In the genomic region with DNA sequence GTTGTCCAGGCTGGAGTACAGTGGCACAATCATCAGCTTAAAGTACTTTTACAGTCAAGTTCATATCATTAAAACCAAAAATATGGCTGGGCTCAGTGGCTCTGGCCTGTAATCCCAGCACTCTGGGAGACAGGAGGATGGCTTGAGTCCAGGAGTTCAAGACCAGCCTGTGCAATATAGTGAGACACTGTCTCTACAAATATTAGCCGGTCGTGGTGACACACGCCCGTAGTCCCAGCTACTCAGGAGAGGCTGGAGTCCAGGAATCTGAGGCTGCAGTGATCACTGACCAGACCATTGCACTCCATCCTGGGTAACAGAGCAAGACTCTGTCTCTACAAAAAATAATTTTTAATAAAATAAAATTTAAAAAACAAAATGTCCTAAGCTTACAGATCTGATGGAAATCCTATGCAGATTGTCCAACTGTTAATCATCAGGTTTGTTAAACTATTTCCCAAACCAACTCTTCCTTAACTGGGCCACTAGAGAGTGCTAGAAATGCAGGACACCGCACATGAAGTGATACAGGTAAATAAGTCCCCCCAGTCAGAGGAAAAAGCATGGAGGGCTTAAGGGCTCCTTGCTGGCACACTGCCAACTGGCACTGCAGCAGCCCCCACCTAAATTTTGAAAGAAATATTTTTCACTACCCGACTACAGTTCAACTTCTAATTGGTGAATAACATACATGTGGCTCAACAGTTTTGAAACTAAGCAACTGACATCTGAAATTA, we compare ENCODE assay signal across 8 cellular contexts. TPM values are rescaled to one million over a fixed set of nuclear protein-coding genes. Genes with fewer than 3 reads are reported as not detected.
DNase-seq lines count a peak whose midpoint lies in the region; ATAC-seq, FAIRE-seq and TF ChIP-seq lines count a peak whose summit lies in the region.

No MANE protein-coding gene starts in this region.

- in situ Hi-C loops in KBM-7 (cut with MboI; ENCODE audit: low pct_unique_long_range_greater_than_20kb, low sequenced_read_pairs), result no loop called here

- H3K9me3 ChIP-seq in SU-DHL-6 (ENCODE audit: insufficient read depth, low read length), result no peaks in the 10 kb centered on the region
- H3K9me3 ChIP-seq in mononuclear cell (ENCODE audit: low read depth, low read length), result no peaks in the 10 kb centered on the region

- H3K27me3 ChIP-seq in SU-DHL-6 (ENCODE audit: low read length) (no peaks in the 10 kb centered on the region), mononuclear cell (ENCODE audit: insufficient read depth, low read length) (no peaks in the 10 kb centered on the region)

- no peak for ATAC-seq in HG02571 (IDR thresholded peaks at IDR 0.05; ENCODE audit: unreplicated experiment)

- H3K36me3 ChIP-seq in SU-DHL-6 (ENCODE audit: low read length), result peaks cover 14% of the 10 kb centered on the region; the same call in 1 of the 2 replicates

- H3F3A ChIP-seq in SU-DHL-6 (ENCODE audit: insufficient read depth), result peaks cover 37% of the 10 kb centered on the region

- no peaks in the 10 kb centered on the region for H3K9me2 ChIP-seq in SU-DHL-6 (replicated peaks; ENCODE audit: insufficient read depth, low read length)

- H3K27ac ChIP-seq in SU-DHL-6 (ENCODE audit: low read depth, low read length), result peak overlapping the region; percentile 97

- peaks cover 77% of the 10 kb centered on the region for H3K79me2 ChIP-seq in SU-DHL-6 (ENCODE audit: insufficient read depth, low read length)

- TF ChIP-seq CTCF in D721Med (IDR thresholded peaks at IDR 0.05; ENCODE audit: insufficient read depth, missing control alignments) (peak; percentile 41), SU-DHL-6 (IDR thresholded peaks at IDR 0.05; ENCODE audit: insufficient read depth, low read length, poor library complexity, severe bottlenecking) (peak; percentile 48), type B pancreatic cell (conservative IDR thresholded peaks at IDR 0.05) (peak; percentile 56)

- H3K9ac ChIP-seq in SU-DHL-6 (ENCODE audit: low read length), result peak overlapping the region; percentile 100

- peaks cover 65% of the 10 kb centered on the region for H3K4me1 ChIP-seq in mononuclear cell (ENCODE audit: insufficient read depth, low read length)

- H3K27me3 Mint-ChIP-seq in type B pancreatic cell, result no peaks in the 10 kb centered on the region

- peak overlapping the region; percentile 99 for H3K4me2 ChIP-seq in SU-DHL-6 (ENCODE audit: low read depth, low read length, poor library complexity, severe bottlenecking)

- DNase-seq in D721Med (ENCODE audit: insufficient read length, low spot score) (no peak), KBM-7 (peak; percentile 59), cerebellar cortex (ENCODE audit: low spot score) (peak; percentile 78), type B pancreatic cell (ENCODE audit: extremely low spot score, unreplicated experiment) (no peak), DMS114 treated with DMSO at 0.1 percent for 48 hours (lab: John Stamatoyannopoulos, UW; ENCODE audit: unreplicated experiment) (no peak)

- no peaks in the 10 kb centered on the region for H3K9me3 Mint-ChIP-seq in type B pancreatic cell

- H3K4me1 Mint-ChIP-seq in type B pancreatic cell (ENCODE audit: unreplicated experiment), result peaks cover 34% of the 10 kb centered on the region

- H3K27ac Mint-ChIP-seq in type B pancreatic cell, result peak overlapping the region; percentile 94

- H4K20me1 ChIP-seq in SU-DHL-6 (ENCODE audit: low read depth, low read length), result peaks cover 42% of the 10 kb centered on the region

- H2AFZ ChIP-seq in SU-DHL-6 (ENCODE audit: low read depth, low read length, severe bottlenecking), result no peak overlapping the region

- H3K4me3 ChIP-seq in SU-DHL-6 (ENCODE audit: insufficient read depth, low read length, poor library complexity, severe bottlenecking) (peak overlapping the region; percentile 97), mononuclear cell (ENCODE audit: low read length) (peak overlapping the region; percentile 20)

- no peak for FAIRE-seq in D721Med (lab: Jason Lieb, UNC)

- H3K4me3 Mint-ChIP-seq in type B pancreatic cell, result peak overlapping the region; percentile 97

- H3K36me3 Mint-ChIP-seq in type B pancreatic cell, result peaks cover 28% of the 10 kb centered on the region

RNA-seq across cellular contexts. Expression of gene USP22, which starts 2.8 kb away (rescaled TPM):
- total RNA-seq in mononuclear cell, result 129 TPM
- 221 and 279 TPM in 2 replicates for total RNA-seq in type B pancreatic cell (ENCODE audit: low replicate concordance)

Comparison
In these comparisons a context has a peak if more than half of its experiments do, and no peak if none do; other contexts are left out.
1. DNase-seq: peak in KBM-7 (single experiment) and cerebellar cortex (single experiment); none in D721Med (single experiment), type B pancreatic cell (single experiment) and DMS114 treated with DMSO at 0.1 percent for 48 hours (single experiment).
2. Peak in every context shown above with its lines, with median percentiles within 50 percentile points of each other: CTCF ChIP-seq.